In genomic region chr1:89918794-89919155, GRCh38 we compare ENCODE assay signal across 19 cellular contexts.
A peak's percentile ranks its signal among the peaks of the same experiment; 100 is the strongest.
DNase-seq lines count a peak whose midpoint lies in the region; ATAC-seq and TF ChIP-seq lines count a peak whose summit lies in the region.
"Had no signal": no experiment of that assay in that cellular context is flagged by ENCODE, and none has a peak within 500 bp of the region (broad histone marks: within the 10 kb centered on the region; RNA-seq: fewer than 3 reads in every experiment).

No MANE protein-coding gene starts in this region.

- H3K14ac ChIP-seq in IMR-90 (replicated peaks; ENCODE audit: low read depth, low read length) (no peak overlapping the region), trophoblast cell (ENCODE audit: low read length) (no peak overlapping the region)

- POLR2A ChIA-PET in IMR-90 (lab: Charles Lee; ENCODE audit: unreplicated experiment) = no interaction called here

- no peak overlapping the region for H3K56ac ChIP-seq in IMR-90 (ENCODE audit: extremely low read depth, insufficient read depth, low read length)

- no peak for TF ChIP-seq POLR2A in IMR-90 (IDR thresholded peaks at IDR 0.05; ENCODE audit: low read depth, low read length)

- H3K4me1 ChIP-seq in IMR-90 (ENCODE audit: control insufficient read depth, insufficient read depth, low read length) (no peaks in the 10 kb centered on the region; the same call in 1 of the 2 replicates), endodermal cell (ENCODE audit: control insufficient read depth, insufficient read depth, low read length) (peaks cover 25% of the 10 kb centered on the region), trophoblast cell (ENCODE audit: control insufficient read depth in 1 of 2, insufficient read depth in 2 of 2, low read length in 2 of 2) (peaks cover 0 to 5% of the 10 kb centered on the region in 2 experiments)
- H3K4me1 ChIP-seq: BE2C had no signal

- H3K27me3 Mint-ChIP-seq in endodermal cell (ENCODE audit: insufficient read depth) (no peaks in the 10 kb centered on the region), glutamatergic neuron (ENCODE audit: unreplicated experiment) (no peaks in the 10 kb centered on the region)
- H3K27me3 Mint-ChIP-seq: activated CD8-positive, alpha-beta memory T cell treated with anti-CD3 and anti-CD28 coated beads, Interleukin-2, amount 10 ng/mL, durations not matched to agents 7 days and 5 days had no signal

- H3K4me3 ChIP-seq in IMR-90 (ENCODE audit: insufficient read depth, low read depth, low read length) = no peak overlapping the region
- H3K4me3 ChIP-seq in endodermal cell (ENCODE audit: low read length) = no peak overlapping the region
- H3K4me3 ChIP-seq in trophoblast cell (ENCODE audit: low read depth, low read length) = no peak overlapping the region
- H3K4me3 ChIP-seq: GM23248, thoracic aorta had no signal

- H3K18ac ChIP-seq in IMR-90 (ENCODE audit: low read depth, low read length) (no peak overlapping the region), trophoblast cell (ENCODE audit: low read length) (no peak overlapping the region)

- H3K9me3 ChIP-seq in IMR-90 (ENCODE audit: control insufficient read depth, insufficient read depth, low read length) (no peaks in the 10 kb centered on the region), endodermal cell (ENCODE audit: control insufficient read depth, low read length) (peaks cover 7% of the 10 kb centered on the region), trophoblast cell (ENCODE audit: insufficient read depth, low read depth, low read length) (no peaks in the 10 kb centered on the region)
- H3K9me3 ChIP-seq: BE2C, thoracic aorta had no signal

- H2AFZ ChIP-seq in IMR-90 (replicated peaks; ENCODE audit: low read length, poor library complexity) (no peak overlapping the region), trophoblast cell (ENCODE audit: insufficient read depth, low read length, poor library complexity) (no peak overlapping the region)
- H2AFZ ChIP-seq: GM23248 had no signal

- H3K4me2 ChIP-seq in IMR-90 (ENCODE audit: low read depth, low read length) (no peak overlapping the region), trophoblast cell (ENCODE audit: low read length) (no peak overlapping the region)

- no peak overlapping the region for H4K8ac ChIP-seq in IMR-90 (ENCODE audit: low read depth in 2 of 2, low read length in 2 of 2)
- no peak overlapping the region for H4K8ac ChIP-seq in trophoblast cell (ENCODE audit: low read depth, low read length)

- peaks cover 9% of the 10 kb centered on the region for H3K9me3 Mint-ChIP-seq in endodermal cell
- peaks cover 4% of the 10 kb centered on the region for H3K9me3 Mint-ChIP-seq in glutamatergic neuron (ENCODE audit: unreplicated experiment)

- TF ChIP-seq RAD21 in IMR-90 (IDR thresholded peaks at IDR 0.05; ENCODE audit: low read length) = no peak

- H2BK120ac ChIP-seq in IMR-90 (ENCODE audit: low read depth, low read length) = no peak overlapping the region
- H2BK120ac ChIP-seq in trophoblast cell (ENCODE audit: insufficient read depth, low read length, poor library complexity) = no peak overlapping the region

- H3K27ac Mint-ChIP-seq in endodermal cell (peak overlapping the region; percentile 14), glutamatergic neuron (ENCODE audit: unreplicated experiment) (no peak overlapping the region)
- H3K27ac Mint-ChIP-seq: activated CD8-positive, alpha-beta memory T cell treated with anti-CD3 and anti-CD28 coated beads, Interleukin-2, amount 10 ng/mL, durations not matched to agents 7 days and 5 days; mesothelial cell of epicardium; T-helper 2 cell treated with Interferon-gamma antibody and Interleukin-4, amounts not matched to agents 5 μg/mL and 100 μg/mL, for 36 hours had no signal

- H4K91ac ChIP-seq in IMR-90 (ENCODE audit: insufficient read depth, low read depth, low read length) = no peak overlapping the region
- H4K91ac ChIP-seq in trophoblast cell (ENCODE audit: low read depth, low read length) = no peak overlapping the region

- H3K79me1 ChIP-seq in IMR-90 (ENCODE audit: low read depth in 1 of 2, low read length in 2 of 2) (peaks cover 32 to 37% of the 10 kb centered on the region in 2 experiments), trophoblast cell (ENCODE audit: low read length) (no peaks in the 10 kb centered on the region)

- 0 out of 2 replicates have a peak overlapping the region, but pooled peaks have one; percentile 5 for H2BK20ac ChIP-seq in IMR-90 (ENCODE audit: low read depth, low read length)

- no peak overlapping the region for H4K12ac ChIP-seq in trophoblast cell (ENCODE audit: low read depth, low read length)

- WGBS in IMR-90 (ENCODE audit: extremely low coverage in 2 of 2, insufficient read length in 1 of 2), 2 experiments = no CpG with 5 or more reads among the region's 1 CpG
- WGBS in endodermal cell (ENCODE audit: insufficient coverage in 1 of 2, insufficient read length in 1 of 2), 2 experiments = 70 to 89% methylated on average over 1 of the region's 1 CpG
- WGBS in trophoblast cell (ENCODE audit: extremely low coverage, insufficient coverage, insufficient read length) = no CpG with 5 or more reads among the region's 1 CpG

- H3K36me3 ChIP-seq in IMR-90 (ENCODE audit: control insufficient read depth, insufficient read depth, low read length) (no peaks in the 10 kb centered on the region; the same call in 1 of the 2 replicates), endodermal cell (ENCODE audit: control insufficient read depth, insufficient read depth, low read length) (peaks cover 8% of the 10 kb centered on the region), trophoblast cell (ENCODE audit: control insufficient read depth in 1 of 2, insufficient read depth in 2 of 2, low read length in 2 of 2) (no peaks in the 10 kb centered on the region)
- H3K36me3 ChIP-seq: BE2C, thoracic aorta had no signal

- dilution Hi-C loops in IMR-90 (cut with HindIII; ENCODE audit: low sequenced_read_pairs, unreplicated experiment) = no loop called here

- 0 out of 2 replicates have a peak, but pooled peaks have one; percentile 20 for ATAC-seq in IMR-90 (ENCODE audit: low read depth)
- no peak for ATAC-seq in HG02885 (IDR thresholded peaks at IDR 0.05; ENCODE audit: poor library complexity, unreplicated experiment)
- ATAC-seq: activated CD4-positive, CD25-positive, alpha-beta regulatory T cell treated with anti-CD3 and anti-CD28 coated beads, Interleukin-2, amount 50 U/mL, for 24 hours; activated CD8-positive, alpha-beta memory T cell treated with anti-CD3 and anti-CD28 coated beads, Interleukin-2, amount 10 ng/mL, durations not matched to agents 7 days and 5 days had no signal

- no TSS peak for BruUV-seq in IMR-90 (replicated peaks; lab: Mats Ljungman, UMichigan)

- H2AK5ac ChIP-seq in IMR-90 (ENCODE audit: low read depth, low read length) (no peak overlapping the region), trophoblast cell (ENCODE audit: low read length) (no peak overlapping the region)

- no peak overlapping the region for H2BK12ac ChIP-seq in trophoblast cell (ENCODE audit: low read length)

- peak; percentile 37 for DNase-seq in EL
- DNase-seq in IMR-90 = no peak
- no peak for DNase-seq in endodermal cell
- DNase-seq in trophoblast cell = peak; percentile 22 to 53
- DNase-seq in KG1 (lab: John Stamatoyannopoulos, UW) = no peak
- DNase-seq in activated CD4-positive, CD25-positive, alpha-beta regulatory T cell treated with anti-CD3 and anti-CD28 coated beads, Interleukin-2, amount 50 U/mL, for 72 hours = no peak
- DNase-seq in glutamatergic neuron = no peak
- DNase-seq: activated CD8-positive, alpha-beta memory T cell treated with anti-CD3 and anti-CD28 coated beads, Interleukin-2, amount 10 ng/mL, durations not matched to agents 7 days and 5 days; BE2C; NCI-H345; right cardiac atrium; SHP77; stimulated activated CD4-positive, alpha-beta T cell treated with anti-CD3 and anti-CD28 coated beads, Interleukin-4, amount 100 ng/mL, for 1 hour had no signal

- H4K5ac ChIP-seq in IMR-90 (ENCODE audit: low read depth, low read length) = no peak overlapping the region

- H3K4me3 Mint-ChIP-seq in endodermal cell (no peak overlapping the region), glutamatergic neuron (ENCODE audit: unreplicated experiment) (no peak overlapping the region)
- H3K4me3 Mint-ChIP-seq: activated CD8-positive, alpha-beta memory T cell treated with anti-CD3 and anti-CD28 coated beads, Interleukin-2, amount 10 ng/mL, durations not matched to agents 7 days and 5 days; mesothelial cell of epicardium; T-helper 2 cell treated with Interferon-gamma antibody and Interleukin-4, amounts not matched to agents 5 μg/mL and 100 μg/mL, for 36 hours had no signal

- H3K9ac ChIP-seq in IMR-90 (ENCODE audit: low read depth, low read length) (no peak overlapping the region), endodermal cell (ENCODE audit: extremely low read depth, low read length, poor library complexity, severe bottlenecking) (peak overlapping the region; percentile 21), trophoblast cell (ENCODE audit: low read length) (no peak overlapping the region)
- H3K9ac ChIP-seq: GM23248 had no signal

- no peak overlapping the region for H3K27ac ChIP-seq in IMR-90 (ENCODE audit: insufficient read depth, low read length)
- no peak overlapping the region for H3K27ac ChIP-seq in endodermal cell (ENCODE audit: low read depth, low read length)
- no peak overlapping the region for H3K27ac ChIP-seq in trophoblast cell (ENCODE audit: low read depth, low read length)
- H3K27ac ChIP-seq: GM23248, thoracic aorta had no signal

- intact Hi-C loops in IMR-90 (cut with micrococcal nuclease) = no loop called here

- H3K4ac ChIP-seq in IMR-90 (ENCODE audit: low read depth, low read length) (no peak overlapping the region), trophoblast cell (ENCODE audit: low read depth, low read length) (no peak overlapping the region)

- CTCF ChIA-PET in IMR-90 (lab: Yijun Ruan, JAX) = interaction anchor here (0.6 kb wide), 1 partner anchor 50 kb away, joined by 3 read pairs; no protein-coding TSS in a partner anchor

- no peak overlapping the region for H2BK15ac ChIP-seq in IMR-90 (ENCODE audit: low read depth, low read length)

- no peaks in the 10 kb centered on the region for H4K20me1 ChIP-seq in IMR-90 (ENCODE audit: insufficient read depth, low read length)

- H3K27me3 ChIP-seq in IMR-90 (ENCODE audit: control insufficient read depth, insufficient read depth, low read length) (no peaks in the 10 kb centered on the region), endodermal cell (ENCODE audit: control insufficient read depth, insufficient read depth, low read length, poor library complexity, severe bottlenecking) (no peaks in the 10 kb centered on the region), trophoblast cell (ENCODE audit: insufficient read depth, low read length) (no peaks in the 10 kb centered on the region)
- H3K27me3 ChIP-seq: BE2C had no signal

- TF ChIP-seq CTCF in IMR-90 (conservative IDR thresholded peaks at IDR 0.05; ENCODE audit: low read depth, low read length) = no peak
- no peak for TF ChIP-seq CTCF in endodermal cell (conservative IDR thresholded peaks at IDR 0.05)
- no peak for TF ChIP-seq CTCF in glutamatergic neuron (IDR thresholded peaks at IDR 0.05; ENCODE audit: partially characterized antibody, unreplicated experiment)

- H3K9me1 ChIP-seq in IMR-90 (ENCODE audit: insufficient read depth, low read length) = no peaks in the 10 kb centered on the region

- no peaks in the 10 kb centered on the region for H3K79me2 ChIP-seq in trophoblast cell (ENCODE audit: control insufficient read depth, insufficient read depth, low read length, poor library complexity)

- H3K23ac ChIP-seq in IMR-90 (ENCODE audit: low read depth, low read length) = no peak overlapping the region
- H3K23ac ChIP-seq in trophoblast cell (ENCODE audit: low read length) = no peak overlapping the region

- H3K4me1 Mint-ChIP-seq in endodermal cell (peaks cover 39% of the 10 kb centered on the region), glutamatergic neuron (ENCODE audit: low read depth, unreplicated experiment) (peaks cover 11% of the 10 kb centered on the region)

- H3K36me3 Mint-ChIP-seq in endodermal cell (ENCODE audit: low read depth) (peaks cover 9% of the 10 kb centered on the region), glutamatergic neuron (ENCODE audit: unreplicated experiment) (peaks cover 6% of the 10 kb centered on the region)

- in situ Hi-C loops in IMR-90 (cut with MboI; ENCODE audit: low sequenced_read_pairs) = no loop called here

- H2AK9ac ChIP-seq in IMR-90 (replicated peaks; ENCODE audit: low read depth, low read length, poor library complexity) = no peak overlapping the region

- no peak overlapping the region for H2BK5ac ChIP-seq in IMR-90 (ENCODE audit: low read depth, low read length, poor library complexity, severe bottlenecking)
- no peak overlapping the region for H2BK5ac ChIP-seq in trophoblast cell (ENCODE audit: low read depth, low read length, poor library complexity)

Comparison
In these comparisons a context has a peak if more than half of its experiments do, and no peak if none do; other contexts are left out.
1. DNase-seq: peak in EL (single experiment) and trophoblast cell (2 of 2); none in IMR-90 (single experiment), endodermal cell (single experiment), KG1 (single experiment), activated CD4-positive, CD25-positive, alpha-beta regulatory T cell treated with anti-CD3 and anti-CD28 coated beads, Interleukin-2, amount 50 U/mL, for 72 hours (single experiment) and glutamatergic neuron (single experiment).